In genomic region chr5:111764019-111764418, GRCh38 we compare ENCODE assay signal across 28 cellular contexts.
"Had no signal": no experiment of that assay in that cellular context is flagged by ENCODE, and none has a peak within 500 bp of the region (broad histone marks: within the 10 kb centered on the region; RNA-seq: fewer than 3 reads in every experiment).

No MANE protein-coding gene starts in this region.

- DNase-seq: effector CD8-positive, alpha-beta T cell; foreskin melanocyte; glutamatergic neuron; heart right ventricle; hippocampal formation; left cardiac atrium; left lung; mesenchymal stem cell; mucosa of descending colon; naive B cell; right cardiac atrium; spleen; stimulated activated CD4-positive, alpha-beta T cell treated with anti-CD3 and anti-CD28 coated beads, Interleukin-4, amount 100 ng/mL, for 4 hours; transverse colon; upper lobe of right lung; uterus had no signal

- FAIRE-seq: colon, endothelial cell of umbilical vein, islet of Langerhans had no signal

- H3K4me2 ChIP-seq: neural progenitor cell had no signal

- H3K36me3 ChIP-seq: esophagus muscularis mucosa, heart right ventricle, left lung, neural progenitor cell, prostate gland, spleen, suprapubic skin, transverse colon, upper lobe of right lung, uterus had no signal

- H3K27me3 Mint-ChIP-seq: naive B cell had no signal

- H3K9me3 Mint-ChIP-seq: natural killer cell treated with Interleukin-12 subunit alpha and Interleukin-12 subunit beta and Interleukin-15 and Interleukin-18, amount 100 ng/mL, for 72 hours; stimulated activated naive CD8-positive, alpha-beta T cell treated with anti-CD3 and anti-CD28 coated beads, Interleukin-15, Interleukin-2, amounts not matched to agents 100 ng/mL and 50 ng/mL, for 24 hours had no signal

- H3K4me1 ChIP-seq: heart right ventricle, neural progenitor cell, prostate gland, spleen, suprapubic skin, transverse colon, upper lobe of right lung, uterus had no signal

- H3K4me1 Mint-ChIP-seq: naive B cell; stimulated activated memory B cell treated with anti-CD40 and anti-IgM and Interleukin-4, amounts not matched to agents 10 μg/mL and 1 μg/mL and 100 μg/mL, for 72 hours had no signal

- H2AFZ ChIP-seq: neural progenitor cell had no signal

- H3K27ac ChIP-seq: esophagus muscularis mucosa, left lung, neural progenitor cell, prostate gland, skin epidermis, spleen, suprapubic skin, transverse colon, upper lobe of right lung, uterus had no signal

- H3K4me3 ChIP-seq: esophagus muscularis mucosa, heart right ventricle, left lung, mucosa of descending colon, neural progenitor cell, prostate gland, skin epidermis, spleen, suprapubic skin, transverse colon, upper lobe of right lung, uterus had no signal

- H3K27ac Mint-ChIP-seq: naive B cell; natural killer cell treated with Interleukin-12 subunit alpha and Interleukin-12 subunit beta and Interleukin-15 and Interleukin-18, amount 100 ng/mL, for 72 hours; neural progenitor cell; stimulated activated memory B cell treated with anti-CD40 and anti-IgM and Interleukin-4, amounts not matched to agents 10 μg/mL and 1 μg/mL and 100 μg/mL, for 72 hours; stimulated activated naive CD8-positive, alpha-beta T cell treated with anti-CD3 and anti-CD28 coated beads, Interleukin-15, Interleukin-2, amounts not matched to agents 100 ng/mL and 50 ng/mL, for 24 hours had no signal

- H3K36me3 Mint-ChIP-seq: mesothelial cell of epicardium; naive B cell; natural killer cell treated with Interleukin-12 subunit alpha and Interleukin-12 subunit beta and Interleukin-15 and Interleukin-18, amount 100 ng/mL, for 72 hours; neural progenitor cell; stimulated activated memory B cell treated with anti-CD40 and anti-IgM and Interleukin-4, amounts not matched to agents 10 μg/mL and 1 μg/mL and 100 μg/mL, for 72 hours had no signal

- H3K27me3 ChIP-seq: esophagus muscularis mucosa, heart right ventricle, left lung, neural progenitor cell, spleen, suprapubic skin, transverse colon, upper lobe of right lung, uterus had no signal

- H3K4me3 Mint-ChIP-seq: mesothelial cell of epicardium; naive B cell; natural killer cell treated with Interleukin-12 subunit alpha and Interleukin-12 subunit beta and Interleukin-15 and Interleukin-18, amount 100 ng/mL, for 72 hours; neural progenitor cell; stimulated activated memory B cell treated with anti-CD40 and anti-IgM and Interleukin-4, amounts not matched to agents 10 μg/mL and 1 μg/mL and 100 μg/mL, for 72 hours; stimulated activated naive CD8-positive, alpha-beta T cell treated with anti-CD3 and anti-CD28 coated beads, Interleukin-15, Interleukin-2, amounts not matched to agents 100 ng/mL and 50 ng/mL, for 24 hours had no signal

- ATAC-seq: heart right ventricle; left cardiac atrium; left lung; mucosa of descending colon; natural killer cell treated with Interleukin-12 subunit alpha and Interleukin-12 subunit beta and Interleukin-15 and Interleukin-18, amount 100 ng/mL, for 72 hours; right cardiac atrium; stimulated activated memory B cell treated with anti-CD40 and anti-IgM and Interleukin-4, amounts not matched to agents 10 μg/mL and 1 μg/mL and 100 μg/mL, for 72 hours; upper lobe of right lung had no signal
